ENCODE assay signal across 11 cellular contexts in genomic region chr16:66476328-66477027, GRCh38. TPM values are rescaled to one million over a fixed set of nuclear protein-coding genes. Genes with fewer than 3 reads are reported as not detected.
DNase-seq lines count a peak whose midpoint lies in the region; ATAC-seq, FAIRE-seq and TF ChIP-seq lines count a peak whose summit lies in the region.
"Had no signal": no experiment of that assay in that cellular context is flagged by ENCODE, and none has a peak within 500 bp of the region (broad histone marks: within the 10 kb centered on the region; RNA-seq: fewer than 3 reads in every experiment).

No MANE protein-coding gene starts in this region.

- FAIRE-seq in RCC 7860 (lab: Jason Lieb, UNC): no peak

- peak; percentile 22 for DNase-seq in A172 (ENCODE audit: low spot score)
- DNase-seq in HT-29 (ENCODE audit: low spot score): peak; percentile 22
- DNase-seq in activated CD8-positive, alpha-beta T cell treated with anti-CD3 and anti-CD28 coated beads for 36 hours: peak; percentile 72
- DNase-seq in kidney tubule cell (ENCODE audit: low spot score): peak; percentile 23
- DNase-seq in hepatic stellate cell (ENCODE audit: low spot score): no peak
- no peak for DNase-seq in RCC 7860 (ENCODE audit: low spot score)
- DNase-seq: NCI-H526 treated with DMSO at 0.1 percent for 48 hours, retina had no signal

- H3K9me3 Mint-ChIP-seq in activated CD8-positive, alpha-beta T cell treated with anti-CD3 and anti-CD28 coated beads for 36 hours: no peaks in the 10 kb centered on the region
- H3K9me3 Mint-ChIP-seq: CD4-positive, alpha-beta T cell had no signal

- H3K4me1 Mint-ChIP-seq in activated CD8-positive, alpha-beta T cell treated with anti-CD3 and anti-CD28 coated beads for 36 hours (ENCODE audit: low read depth): peaks cover 30% of the 10 kb centered on the region

- intact Hi-C loops in activated CD8-positive, alpha-beta T cell treated with anti-CD3 and anti-CD28 coated beads for 36 hours (cut with micrococcal nuclease): no loop called here

- TF ChIP-seq CTCF in activated CD8-positive, alpha-beta T cell treated with anti-CD3 and anti-CD28 coated beads for 36 hours (IDR thresholded peaks at IDR 0.05): no peak

- POLR2A ChIA-PET in activated CD8-positive, alpha-beta T cell treated with anti-CD3 and anti-CD28 coated beads for 36 hours (lab: Charles Lee): interaction anchor here (1.0 kb wide), 1 partner anchor 262 kb away, joined by 3 read pairs; no protein-coding TSS in a partner anchor

- CTCF ChIA-PET in activated CD8-positive, alpha-beta T cell treated with anti-CD3 and anti-CD28 coated beads for 36 hours (lab: Charles Lee): interaction anchor here (0.8 to 13.3 kb wide), 15 partner anchors 12 to 174 kb away, joined by 3 to 158 read pairs (median 3); partner anchors contain the start of genes CKLF and CMTM3

- H3K27me3 Mint-ChIP-seq in activated CD8-positive, alpha-beta T cell treated with anti-CD3 and anti-CD28 coated beads for 36 hours: no peaks in the 10 kb centered on the region
- H3K27me3 Mint-ChIP-seq: CD4-positive, alpha-beta T cell had no signal

- H3K36me3 Mint-ChIP-seq in activated CD8-positive, alpha-beta T cell treated with anti-CD3 and anti-CD28 coated beads for 36 hours (ENCODE audit: low read depth): no peaks in the 10 kb centered on the region

- H3K27ac Mint-ChIP-seq in activated CD8-positive, alpha-beta T cell treated with anti-CD3 and anti-CD28 coated beads for 36 hours: no peak overlapping the region
- H3K27ac Mint-ChIP-seq: CD4-positive, alpha-beta T cell had no signal

- no peak overlapping the region for H3K4me3 Mint-ChIP-seq in activated CD8-positive, alpha-beta T cell treated with anti-CD3 and anti-CD28 coated beads for 36 hours
- H3K4me3 Mint-ChIP-seq: CD4-positive, alpha-beta T cell had no signal

- peak; percentile 28 for ATAC-seq in activated CD8-positive, alpha-beta T cell treated with anti-CD3 and anti-CD28 coated beads for 36 hours
- ATAC-seq in GM19324 (IDR thresholded peaks at IDR 0.05; ENCODE audit: low FRiP score, unreplicated experiment): no peak
- no peak for ATAC-seq in HG03139 (IDR thresholded peaks at IDR 0.05; ENCODE audit: unreplicated experiment)

RNA-seq across cellular contexts. Expression of gene BEAN1, which starts 49.4 kb away (rescaled TPM):
- total RNA-seq in A172 (2014; rRNA removed; shearing (Covaris generic)): 0.91 and 1.7 TPM in 2 replicates
- total RNA-seq in HT-29 (2014; rRNA removed; shearing (Covaris generic)): 0.26 TPM in 1 of 2 replicates, not detected in the other
- not detected for total RNA-seq in activated CD8-positive, alpha-beta T cell treated with anti-CD3 and anti-CD28 coated beads for 36 hours
- total RNA-seq: CD4-positive, alpha-beta T cell had no signal

Comparison
In these comparisons a context has a peak if more than half of its experiments do, and no peak if none do; other contexts are left out.
1. DNase-seq: peak in A172 (single experiment), HT-29 (single experiment), activated CD8-positive, alpha-beta T cell treated with anti-CD3 and anti-CD28 coated beads for 36 hours (single experiment) and kidney tubule cell (single experiment); none in hepatic stellate cell (single experiment) and RCC 7860 (single experiment).